20 cellular contexts compared by ENCODE assay signal in the genomic region with DNA sequence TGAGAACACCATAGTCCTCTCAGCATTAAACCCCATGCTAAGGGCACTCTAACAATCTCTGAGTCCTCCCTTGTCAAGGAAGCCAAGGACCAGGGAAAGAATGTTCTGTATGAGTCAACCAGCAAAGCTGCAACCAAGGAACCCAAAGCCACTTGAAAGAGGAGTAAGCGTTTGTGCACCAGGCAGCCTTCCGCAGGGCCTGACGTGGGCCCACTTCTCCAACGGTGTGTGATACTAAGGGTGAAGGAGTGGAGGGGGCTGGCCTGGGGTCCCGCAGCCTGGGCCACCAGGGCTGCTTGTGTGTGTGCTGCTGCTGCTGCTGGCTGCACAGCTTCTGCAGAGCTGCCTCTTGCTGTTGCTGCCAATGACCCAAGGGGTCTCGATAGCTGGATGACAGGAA. TPM values are rescaled to one million over a fixed set of nuclear protein-coding genes. Genes with fewer than 3 reads are reported as not detected.
"Had no signal": no experiment of that assay in that cellular context is flagged by ENCODE, and none has a peak within 500 bp of the region (broad histone marks: within the 10 kb centered on the region; RNA-seq: fewer than 3 reads in every experiment).

No MANE protein-coding gene starts in this region.

- H3K27ac ChIP-seq: breast epithelium, esophagus muscularis mucosa, pancreas, upper lobe of right lung, WERI-Rb-1 had no signal

- H3K4me3 ChIP-seq: breast epithelium, esophagus muscularis mucosa, pancreas, upper lobe of right lung had no signal

- H3K9me3 ChIP-seq: breast epithelium, esophagus muscularis mucosa, pancreas, upper lobe of right lung had no signal

- ATAC-seq: activated CD8-positive, alpha-beta memory T cell treated with anti-CD3 and anti-CD28 coated beads, Interleukin-2, amount 10 ng/mL, durations not matched to agents 7 days and 5 days; activated naive CD8-positive, alpha-beta T cell treated with anti-CD3 and anti-CD28 coated beads, Interleukin-2, amount 50 U/mL, for 24 hours; activated T-helper 17 cell treated with anti-CD3 and anti-CD28 coated beads, Interleukin-2, amount 50 U/mL, for 72 hours; naive thymus-derived CD4-positive, alpha-beta T cell; pancreas; sciatic nerve; T-helper 17 cell; upper lobe of right lung had no signal

- H3K4me1 ChIP-seq: breast epithelium, esophagus muscularis mucosa, pancreas, upper lobe of right lung had no signal

- DNase-seq: activated CD4-positive, alpha-beta T cell treated with anti-CD3 and anti-CD28 coated beads for 1 hour; activated CD4-positive, alpha-beta T cell treated with anti-CD3 and anti-CD28 coated beads, Interleukin-2, amount 50 U/mL, for 48 hours; activated CD8-positive, alpha-beta memory T cell treated with anti-CD3 and anti-CD28 coated beads, Interleukin-2, amount 10 ng/mL, durations not matched to agents 7 days and 5 days; activated naive CD4-positive, alpha-beta T cell; activated naive CD8-positive, alpha-beta T cell treated with anti-CD3 and anti-CD28 coated beads, Interleukin-2, amount 50 U/mL, for 24 hours; aorta; cerebellar nuclear complex; effector CD4-positive, alpha-beta T cell; immature natural killer cell; naive thymus-derived CD4-positive, alpha-beta T cell; pancreas; stimulated activated naive CD4-positive, alpha-beta T cell; T-helper 17 cell; upper lobe of right lung had no signal

- H3K27me3 ChIP-seq: breast epithelium, pancreas, upper lobe of right lung had no signal

- H3K36me3 ChIP-seq: breast epithelium, esophagus muscularis mucosa, pancreas, upper lobe of right lung, WERI-Rb-1 had no signal

RNA-seq across cellular contexts. Expression of gene GALNT14, which starts 30.1 kb away (rescaled TPM):
- total RNA-seq: T-helper 17 cell had no signal
- polyA plus RNA-seq: immature natural killer cell; naive thymus-derived CD4-positive, alpha-beta T cell had no signal

RNA-seq across cellular contexts. Expression of gene CAPN14, which starts 49.0 kb away (rescaled TPM):
- polyA plus RNA-seq: immature natural killer cell, liver had no signal
